ENCODE assay signal across 9 cellular contexts in genomic region chr3:99866167-99866810, GRCh38. TPM values are rescaled to one million over a fixed set of nuclear protein-coding genes. Genes with fewer than 3 reads are reported as not detected.
DNase-seq lines count a peak whose midpoint lies in the region; ATAC-seq and TF ChIP-seq lines count a peak whose summit lies in the region.
"Had no signal": no experiment of that assay in that cellular context is flagged by ENCODE, and none has a peak within 500 bp of the region (broad histone marks: within the 10 kb centered on the region; RNA-seq: fewer than 3 reads in every experiment).

No MANE protein-coding gene starts in this region.

- no peak for TF ChIP-seq CTCF in heart left ventricle (IDR thresholded peaks at IDR 0.05)

- intact Hi-C loops in heart left ventricle (cut with DNase I): no loop called here
- intact Hi-C loops in right cardiac atrium (cut with DNase I): no loop called here

- no peaks in the 10 kb centered on the region for H3K9me3 ChIP-seq in heart left ventricle
- H3K9me3 ChIP-seq in right cardiac atrium (ENCODE audit: control insufficient read depth, low read length): no peaks in the 10 kb centered on the region

- DNase-seq in heart left ventricle (no peak), right cardiac atrium (no peak), RPMI7951 (ENCODE audit: low read depth) (peak; percentile 87), kidney glomerular epithelial cell (lab: John Stamatoyannopoulos, UW) (peak; percentile 81), HuH-7 (ENCODE audit: low spot score) (no peak), caudate nucleus (lab: John Stamatoyannopoulos, UW) (no peak)
- no peak for DNase-seq in activated CD8-positive, alpha-beta memory T cell treated with anti-CD3 and anti-CD28 coated beads, Interleukin-2, amount 50 U/mL, for 48 hours
- DNase-seq: trophoblast cell had no signal

- no peak for TF ChIP-seq POLR2A in heart left ventricle (IDR thresholded peaks at IDR 0.05)

- H3K4me3 ChIP-seq in heart left ventricle (peak overlapping the region in 1 of 12 donors; percentile 3), right cardiac atrium (ENCODE audit: low read length) (no peak overlapping the region)

- peaks cover 2 to 96% (median 53%) of the 10 kb centered on the region in 12 donors for H3K4me1 ChIP-seq in heart left ventricle
- peaks cover 10% of the 10 kb centered on the region for H3K4me1 ChIP-seq in right cardiac atrium (ENCODE audit: control insufficient read depth, insufficient read depth, low read length)

- H3K27me3 ChIP-seq in heart left ventricle (no peaks in the 10 kb centered on the region), right cardiac atrium (ENCODE audit: control insufficient read depth, insufficient read depth) (no peaks in the 10 kb centered on the region)

- H3K36me3 ChIP-seq in heart left ventricle: peaks cover 0 to 75% (median 33%) of the 10 kb centered on the region in 9 donors

- WGBS in heart left ventricle, 4 donors: 50 to 59% (median 54%) methylated on average over 3 of the region's 3 CpGs
- 38% methylated on average over 3 of the region's 3 CpGs for WGBS in right cardiac atrium

- peak overlapping the region in 7 of 12 donors; percentile 5 to 89 (median 21) for H3K27ac ChIP-seq in heart left ventricle
- H3K27ac ChIP-seq in right cardiac atrium (ENCODE audit: low read length): no peak overlapping the region
- H3K27ac ChIP-seq in caudate nucleus (ENCODE audit: low read depth, low read length): no peak overlapping the region

- ATAC-seq in heart left ventricle (no peak), right cardiac atrium (no peak), HG02885 (IDR thresholded peaks at IDR 0.05; ENCODE audit: poor library complexity, unreplicated experiment) (no peak)

RNA-seq across cellular contexts. Expression of gene CMSS1, which starts 48.6 kb away (rescaled TPM):
- total RNA-seq in heart left ventricle (10 to 100 TPM; 13.5 to 48.4 (median 34.8) TPM), right cardiac atrium (10 to 100 TPM; 21.1 to 33.8 (median 27.7) TPM)
- polyA plus RNA-seq in heart left ventricle (10 to 100 TPM; 27.2 to 40.2 TPM), right cardiac atrium (18.9 TPM)
- 61.8 and 63.7 TPM in 2 replicates for total RNA-seq in RPMI7951 (2014; rRNA removed; shearing (Covaris generic))

Comparison
In these comparisons a context has a peak if more than half of its experiments do, and no peak if none do; other contexts are left out.
1. H3K27ac ChIP-seq: peak in heart left ventricle (7 of 12); none in right cardiac atrium (single experiment) and caudate nucleus (single experiment).
2. DNase-seq: peak in RPMI7951 (single experiment) and kidney glomerular epithelial cell (single experiment); none in heart left ventricle (0 of 5), right cardiac atrium (0 of 3), activated CD8-positive, alpha-beta memory T cell treated with anti-CD3 and anti-CD28 coated beads, Interleukin-2, amount 50 U/mL, for 48 hours (single experiment), HuH-7 (single experiment) and caudate nucleus (0 of 61).